10 cellular contexts compared by ENCODE assay signal in genomic region chr17:17809527-17810373, GRCh38. TPM values are rescaled to one million over a fixed set of nuclear protein-coding genes. Genes with fewer than 3 reads are reported as not detected.
DNase-seq lines count a peak whose midpoint lies in the region; ATAC-seq and TF ChIP-seq lines count a peak whose summit lies in the region.
"Had no signal": no experiment of that assay in that cellular context is flagged by ENCODE, and none has a peak within 500 bp of the region (broad histone marks: within the 10 kb centered on the region; RNA-seq: fewer than 3 reads in every experiment).

No MANE protein-coding gene starts in this region.

- H2AFZ ChIP-seq in neural progenitor cell (replicated peaks), result no peak overlapping the region

- H4K20me1 ChIP-seq in neural progenitor cell (ENCODE audit: low read depth), result peaks cover 88% of the 10 kb centered on the region

- H3K9me3 Mint-ChIP-seq in neural progenitor cell, result no peaks in the 10 kb centered on the region
- H3K9me3 Mint-ChIP-seq in activated CD8-positive, alpha-beta memory T cell treated with anti-CD3 and anti-CD28 coated beads, Interleukin-2, amount 10 ng/mL, durations not matched to agents 7 days and 5 days (ENCODE audit: low read depth), result no peaks in the 10 kb centered on the region

- H3K27me3 Mint-ChIP-seq in neural progenitor cell (ENCODE audit: insufficient read depth, low read depth), result peaks cover 21% of the 10 kb centered on the region
- no peaks in the 10 kb centered on the region for H3K27me3 Mint-ChIP-seq in activated CD8-positive, alpha-beta memory T cell treated with anti-CD3 and anti-CD28 coated beads, Interleukin-2, amount 10 ng/mL, durations not matched to agents 7 days and 5 days

- H3K36me3 ChIP-seq in SK-N-MC (ENCODE audit: insufficient read depth, low read length), result peaks cover 30% of the 10 kb centered on the region; the same call in 1 of the 2 replicates
- H3K36me3 ChIP-seq in neural progenitor cell, result no peaks in the 10 kb centered on the region

- no peak overlapping the region for H3K4me3 ChIP-seq in SK-N-MC
- peak overlapping the region; percentile 33 for H3K4me3 ChIP-seq in neural progenitor cell

- peak; percentile 38 for ATAC-seq in foreskin keratinocyte
- ATAC-seq in activated CD8-positive, alpha-beta memory T cell treated with anti-CD3 and anti-CD28 coated beads, Interleukin-2, amount 10 ng/mL, durations not matched to agents 7 days and 5 days, result no peak

- H3K27ac ChIP-seq in SK-N-MC (peak overlapping the region; percentile 64), foreskin keratinocyte (no peak overlapping the region), neural progenitor cell (no peak overlapping the region)

- H3K9ac ChIP-seq in SK-N-MC (ENCODE audit: insufficient read length) (no peak overlapping the region), neural progenitor cell (no peak overlapping the region)

- peak overlapping the region; percentile 67 for H3K4me2 ChIP-seq in neural progenitor cell

- peak; percentile 77 for DNase-seq in AG08396 (ENCODE audit: low spot score)
- no peak for DNase-seq in SK-N-MC (ENCODE audit: low read depth, low spot score)
- DNase-seq in foreskin keratinocyte, result peak in 1 of 2 donors; percentile 50
- peak; percentile 90 for DNase-seq in neural progenitor cell (ENCODE audit: low spot score)
- no peak for DNase-seq in SIG-M5 treated with dmso at 0.1 percent for 504 hours (lab: John Stamatoyannopoulos, UW; ENCODE audit: unreplicated experiment)
- no peak for DNase-seq in NCI-H345 (lab: John Stamatoyannopoulos, UW)
- DNase-seq in NCI-H1105 (lab: John Stamatoyannopoulos, UW), result no peak
- no peak for DNase-seq in activated CD8-positive, alpha-beta memory T cell treated with anti-CD3 and anti-CD28 coated beads, Interleukin-2, amount 10 ng/mL, durations not matched to agents 7 days and 5 days
- DNase-seq: activated T-cell treated with anti-CD3 and anti-CD28 coated beads for 4 hours; stimulated activated CD4-positive, alpha-beta T cell treated with anti-CD3 and anti-CD28 coated beads, Interleukin-15, amount 100 ng/mL, for 24 hours had no signal

- CTCF ChIA-PET in activated CD8-positive, alpha-beta memory T cell treated with anti-CD3 and anti-CD28 coated beads, Interleukin-2, amount 10 ng/mL, durations not matched to agents 7 days and 5 days (lab: Charles Lee), result interaction anchor here (1.0 to 5.6 kb wide), 9 partner anchors 12 to 228 kb away, joined by 3 to 66 read pairs (median 5); partner anchors contain the start of gene SREBF1

- no peak for TF ChIP-seq CTCF in foreskin keratinocyte (conservative IDR thresholded peaks at IDR 0.05)
- no peak for TF ChIP-seq CTCF in neural progenitor cell (IDR thresholded peaks at IDR 0.05)

- H3K4me1 ChIP-seq in foreskin keratinocyte (no peaks in the 10 kb centered on the region), neural progenitor cell (peaks cover 30% of the 10 kb centered on the region)

- H3K27me3 ChIP-seq in foreskin keratinocyte (no peaks in the 10 kb centered on the region), neural progenitor cell (peaks cover 27% of the 10 kb centered on the region)

- H3K36me3 Mint-ChIP-seq in neural progenitor cell, result peaks cover 10% of the 10 kb centered on the region
- H3K36me3 Mint-ChIP-seq in activated CD8-positive, alpha-beta memory T cell treated with anti-CD3 and anti-CD28 coated beads, Interleukin-2, amount 10 ng/mL, durations not matched to agents 7 days and 5 days, result peaks cover 16% of the 10 kb centered on the region

- H3K4me3 Mint-ChIP-seq in neural progenitor cell, result peak overlapping the region; percentile 68
- no peak overlapping the region for H3K4me3 Mint-ChIP-seq in activated CD8-positive, alpha-beta memory T cell treated with anti-CD3 and anti-CD28 coated beads, Interleukin-2, amount 10 ng/mL, durations not matched to agents 7 days and 5 days

- H3K27ac Mint-ChIP-seq in neural progenitor cell, result no peak overlapping the region
- H3K27ac Mint-ChIP-seq in activated CD8-positive, alpha-beta memory T cell treated with anti-CD3 and anti-CD28 coated beads, Interleukin-2, amount 10 ng/mL, durations not matched to agents 7 days and 5 days, result no peak overlapping the region

- H3K9me3 ChIP-seq in SK-N-MC (ENCODE audit: low read depth, low read length) (no peaks in the 10 kb centered on the region), neural progenitor cell (ENCODE audit: low read depth) (no peaks in the 10 kb centered on the region)

- peaks cover 35% of the 10 kb centered on the region for H3K4me1 Mint-ChIP-seq in neural progenitor cell
- H3K4me1 Mint-ChIP-seq in activated CD8-positive, alpha-beta memory T cell treated with anti-CD3 and anti-CD28 coated beads, Interleukin-2, amount 10 ng/mL, durations not matched to agents 7 days and 5 days, result peaks cover 25% of the 10 kb centered on the region

- no peaks in the 10 kb centered on the region for H3K79me2 ChIP-seq in neural progenitor cell (ENCODE audit: low read depth)

- peaks cover 42% of the 10 kb centered on the region for H3F3A ChIP-seq in neural progenitor cell (ENCODE audit: low read depth)

RNA-seq across cellular contexts. Expression of gene SREBF1, which starts 27.0 kb away (rescaled TPM):
- total RNA-seq in foreskin keratinocyte (113 and 118 TPM in 2 replicates), neural progenitor cell (ENCODE audit: low replicate concordance) (12.7 and 41.0 TPM in 2 replicates)
- 67.3 and 72.1 TPM in 2 replicates for polyA plus RNA-seq in foreskin keratinocyte
- total RNA-seq in activated CD8-positive, alpha-beta memory T cell treated with anti-CD3 and anti-CD28 coated beads, Interleukin-2, amount 10 ng/mL, durations not matched to agents 7 days and 5 days, result 100 to 1,000 TPM in 1 of 2 experiments, 10 to 100 TPM in 1; 90.6 to 184 TPM

Comparison
In these comparisons a context has a peak if more than half of its experiments do, and no peak if none do; other contexts are left out.
1. DNase-seq: peak in AG08396 (single experiment) and neural progenitor cell (single experiment); none in SK-N-MC (single experiment), SIG-M5 treated with dmso at 0.1 percent for 504 hours (single experiment), NCI-H345 (single experiment), NCI-H1105 (single experiment) and activated CD8-positive, alpha-beta memory T cell treated with anti-CD3 and anti-CD28 coated beads, Interleukin-2, amount 10 ng/mL, durations not matched to agents 7 days and 5 days (single experiment).